ENCODE assay signal across 1 cellular context in genomic region chr7:132430466-132430862, GRCh38.
TF ChIP-seq lines count a peak whose summit lies in the region.

No MANE protein-coding gene starts in this region.

TF ChIP-seq in HEK293, 187 proteins besides CTCF, POLR2A, EP300 and RAD21:
- TF ChIP-seq ZNF280D (tag by site-specific recombination; IDR thresholded peaks at IDR 0.05), result no peak
- TF ChIP-seq ZNF701 (tag by site-specific recombination; IDR thresholded peaks at IDR 0.05), result no peak
- TF ChIP-seq ZNF16 (tag by site-specific recombination; IDR thresholded peaks at IDR 0.05; ENCODE audit: low read depth), result no peak
- TF ChIP-seq ZNF335 (tag by site-specific recombination; conservative IDR thresholded peaks at IDR 0.05), result 0 out of 2 replicates have a peak, but pooled peaks have one; percentile 38
- no peak for TF ChIP-seq KLF17 (tag by site-specific recombination; IDR thresholded peaks at IDR 0.05)
- TF ChIP-seq ZNF2 (tag by site-specific recombination; IDR thresholded peaks at IDR 0.05), result peak; percentile 32; the same call in 1 of the 2 replicates
- TF ChIP-seq ATF2 (tag by site-specific recombination; IDR thresholded peaks at IDR 0.05; ENCODE audit: low read depth), result no peak
